Comparison of ENCODE assay signal across 10 cellular contexts in the genomic region with DNA sequence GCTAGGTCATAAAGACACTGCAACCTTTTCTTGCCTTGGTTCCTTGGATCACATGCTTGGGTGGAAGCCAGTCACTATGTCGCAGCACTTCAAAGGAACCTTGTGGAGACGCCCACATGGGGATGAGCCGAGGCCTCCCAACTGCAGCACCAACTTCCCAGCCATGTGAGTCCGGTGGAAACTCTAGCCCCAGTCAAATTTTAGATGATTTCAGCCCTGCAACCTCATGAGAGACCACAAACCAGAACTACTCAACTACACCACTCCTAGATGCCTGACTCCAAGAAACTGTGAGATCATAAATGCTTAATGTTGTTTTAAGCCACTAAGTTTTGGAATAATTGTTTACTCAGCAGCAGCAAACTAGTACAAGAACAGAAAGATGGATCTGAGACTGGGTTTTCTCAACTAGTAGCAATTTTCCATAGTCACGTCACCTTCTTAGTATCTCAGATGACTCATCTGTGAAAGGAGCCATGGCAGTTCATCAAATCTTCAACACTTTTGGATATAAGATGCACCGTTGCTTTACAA.
A peak's percentile ranks its signal among the peaks of the same experiment; 100 is the strongest.
DNase-seq lines count a peak whose midpoint lies in the region; ATAC-seq, FAIRE-seq and TF ChIP-seq lines count a peak whose summit lies in the region.
"Had no signal": no experiment of that assay in that cellular context is flagged by ENCODE, and none has a peak within 500 bp of the region (broad histone marks: within the 10 kb centered on the region; RNA-seq: fewer than 3 reads in every experiment).

No MANE protein-coding gene starts in this region.

- H3K4me3 Mint-ChIP-seq in neural progenitor cell: no peak overlapping the region
- H3K4me3 Mint-ChIP-seq: IgD-negative memory B cell had no signal

- H3K4me3 ChIP-seq in ACC112 (ENCODE audit: low read depth, low read length) (no peak overlapping the region), endothelial cell of umbilical vein (replicated peaks in 1 of 3; ENCODE audit: insufficient read depth in 1 of 3, low read depth in 1 of 3, low read length in 3 of 3) (no peak overlapping the region), tibial nerve (no peak overlapping the region), neural progenitor cell (no peak overlapping the region)

- TF ChIP-seq POLR2A in endothelial cell of umbilical vein (IDR thresholded peaks at IDR 0.05; ENCODE audit: low read depth, low read length) (no peak), tibial nerve (IDR thresholded peaks at IDR 0.05) (no peak)

- peaks cover 2% of the 10 kb centered on the region for H3K36me3 Mint-ChIP-seq in neural progenitor cell
- H3K36me3 Mint-ChIP-seq: IgD-negative memory B cell had no signal

- H3K36me3 ChIP-seq in ACC112 (ENCODE audit: insufficient read depth, low read length) (no peaks in the 10 kb centered on the region), endothelial cell of umbilical vein (ENCODE audit: control insufficient read depth in 2 of 2, extremely low read depth in 1 of 2, insufficient read depth in 2 of 2, low read length in 2 of 2) (no peaks in the 10 kb centered on the region), tibial nerve (no peaks in the 10 kb centered on the region), neural progenitor cell (no peaks in the 10 kb centered on the region)

- H3K4me1 Mint-ChIP-seq in neural progenitor cell: peaks cover 21% of the 10 kb centered on the region

- TF ChIP-seq EP300 in tibial nerve (IDR thresholded peaks at IDR 0.05): no peak

- no peak overlapping the region for H2AFZ ChIP-seq in ACC112 (ENCODE audit: low read length, unreplicated experiment)
- H2AFZ ChIP-seq in endothelial cell of umbilical vein (ENCODE audit: low read depth, low read length): no peak overlapping the region
- H2AFZ ChIP-seq in neural progenitor cell (replicated peaks): no peak overlapping the region

- BruUV-seq in endothelial cell of umbilical vein (replicated peaks; lab: Mats Ljungman, UMichigan): no TSS peak

- H3K27ac ChIP-seq in ACC112 (ENCODE audit: low read depth, low read length) (peak overlapping the region; percentile 45), endothelial cell of umbilical vein (ENCODE audit: insufficient read depth, low read depth, low read length) (no peak overlapping the region), tibial nerve (no peak overlapping the region), neural progenitor cell (no peak overlapping the region)
- H3K27ac ChIP-seq: VCaP had no signal

- H3F3A ChIP-seq in neural progenitor cell (ENCODE audit: low read depth): no peaks in the 10 kb centered on the region

- H3K9me3 Mint-ChIP-seq in neural progenitor cell: peaks cover 3% of the 10 kb centered on the region

- H3K27me3 ChIP-seq in ACC112 (ENCODE audit: insufficient read depth, low read length) (no peaks in the 10 kb centered on the region), endothelial cell of umbilical vein (ENCODE audit: control insufficient read depth in 2 of 2, insufficient read depth in 2 of 2, low read length in 2 of 2) (no peaks in the 10 kb centered on the region), tibial nerve (no peaks in the 10 kb centered on the region), neural progenitor cell (no peaks in the 10 kb centered on the region)

- H3K27ac Mint-ChIP-seq in neural progenitor cell: no peak overlapping the region
- H3K27ac Mint-ChIP-seq: IgD-negative memory B cell had no signal

- no peak for FAIRE-seq in endothelial cell of umbilical vein (lab: Jason Lieb, UNC)

- no peak overlapping the region for H3K4me2 ChIP-seq in endothelial cell of umbilical vein (ENCODE audit: insufficient read depth, low read length)
- H3K4me2 ChIP-seq in neural progenitor cell: no peak overlapping the region

- H4K20me1 ChIP-seq in endothelial cell of umbilical vein (replicated peaks; ENCODE audit: control insufficient read depth, extremely low read depth, insufficient read depth, low read length) (no peaks in the 10 kb centered on the region), neural progenitor cell (ENCODE audit: low read depth) (no peaks in the 10 kb centered on the region)

- TF ChIP-seq CTCF in endothelial cell of umbilical vein (IDR thresholded peaks at IDR 0.05; ENCODE audit: extremely low read depth in 1 of 2, insufficient read depth in 1 of 2, low read depth in 1 of 2, low read length in 2 of 2) (no peak), tibial nerve (IDR thresholded peaks at IDR 0.05) (no peak), neural progenitor cell (IDR thresholded peaks at IDR 0.05) (no peak)

- H3K9me1 ChIP-seq in endothelial cell of umbilical vein (replicated peaks; ENCODE audit: control insufficient read depth, extremely low read depth, insufficient read depth, low read length): no peaks in the 10 kb centered on the region

- POLR2A ChIA-PET in endothelial cell of umbilical vein (lab: Charles Lee): no interaction called here

- no peak overlapping the region for H3K9ac ChIP-seq in endothelial cell of umbilical vein (replicated peaks; ENCODE audit: extremely low read depth, insufficient read depth, low read length)
- H3K9ac ChIP-seq in neural progenitor cell: no peak overlapping the region

- DNase-seq in endothelial cell of umbilical vein (ENCODE audit: low read depth, low spot score) (no peak), HK-2 (ENCODE audit: unreplicated experiment) (no peak), DMS114 treated with DMSO at 0.1 percent for 48 hours (lab: John Stamatoyannopoulos, UW; ENCODE audit: unreplicated experiment) (no peak), tibial nerve (ENCODE audit: low spot score in 2 of 2) (no peak), neural progenitor cell (ENCODE audit: low spot score) (no peak)

- intact Hi-C loops in endothelial cell of umbilical vein (cut with micrococcal nuclease): no loop called here

- dilution Hi-C loops in endothelial cell of umbilical vein (cut with MboI; ENCODE audit: extremely low pct_ligation_motif_present, low sequenced_read_pairs): no loop called here

- no peaks in the 10 kb centered on the region for H3K27me3 Mint-ChIP-seq in neural progenitor cell (ENCODE audit: insufficient read depth, low read depth)
- H3K27me3 Mint-ChIP-seq: IgD-negative memory B cell had no signal

- WGBS in tibial nerve, 2 donors: 74 to 76% methylated on average over 6 of the region's 6 CpGs

- CTCF ChIA-PET in endothelial cell of umbilical vein (lab: Charles Lee): no interaction called here

- H3K4me1 ChIP-seq in ACC112 (ENCODE audit: control insufficient read depth, insufficient read depth, low read length, unreplicated experiment) (peaks cover 40% of the 10 kb centered on the region), endothelial cell of umbilical vein (ENCODE audit: control insufficient read depth, extremely low read depth, insufficient read depth, low read length) (peaks cover 11% of the 10 kb centered on the region), tibial nerve (peaks cover 0 to 50% (median under 1%) of the 10 kb centered on the region in 4 donors), neural progenitor cell (no peaks in the 10 kb centered on the region)

- ATAC-seq in GM19025 (IDR thresholded peaks at IDR 0.05; ENCODE audit: low read depth, unreplicated experiment): peak; percentile 35
- peak; percentile 29 for ATAC-seq in HG03575 (IDR thresholded peaks at IDR 0.05; ENCODE audit: extremely low read depth, insufficient number of reproducible peaks, low FRiP score, unreplicated experiment)

- H3K79me2 ChIP-seq in ACC112 (ENCODE audit: control insufficient read depth, insufficient read depth, low read length, unreplicated experiment) (no peaks in the 10 kb centered on the region), endothelial cell of umbilical vein (ENCODE audit: control insufficient read depth, insufficient read depth, low read length) (no peaks in the 10 kb centered on the region), neural progenitor cell (ENCODE audit: low read depth) (no peaks in the 10 kb centered on the region)

- H3K9me3 ChIP-seq in endothelial cell of umbilical vein (replicated peaks; ENCODE audit: control insufficient read depth, insufficient read depth, low read length): no peaks in the 10 kb centered on the region
- no peaks in the 10 kb centered on the region for H3K9me3 ChIP-seq in tibial nerve
- H3K9me3 ChIP-seq in neural progenitor cell (ENCODE audit: low read depth): no peaks in the 10 kb centered on the region

TF ChIP-seq in endothelial cell of umbilical vein, 7 proteins besides CTCF, POLR2A, EP300 and RAD21:
- TF ChIP-seq JUN (IDR thresholded peaks at IDR 0.05; ENCODE audit: borderline replicate concordance, insufficient read depth, insufficient read length, low read depth) (peak; percentile 17), POLR2AphosphoS5 (IDR thresholded peaks at IDR 0.05; ENCODE audit: insufficient read depth, low read depth, low read length) (no peak)
